ENCODE assay signal across 8 cellular contexts in the genomic region with DNA sequence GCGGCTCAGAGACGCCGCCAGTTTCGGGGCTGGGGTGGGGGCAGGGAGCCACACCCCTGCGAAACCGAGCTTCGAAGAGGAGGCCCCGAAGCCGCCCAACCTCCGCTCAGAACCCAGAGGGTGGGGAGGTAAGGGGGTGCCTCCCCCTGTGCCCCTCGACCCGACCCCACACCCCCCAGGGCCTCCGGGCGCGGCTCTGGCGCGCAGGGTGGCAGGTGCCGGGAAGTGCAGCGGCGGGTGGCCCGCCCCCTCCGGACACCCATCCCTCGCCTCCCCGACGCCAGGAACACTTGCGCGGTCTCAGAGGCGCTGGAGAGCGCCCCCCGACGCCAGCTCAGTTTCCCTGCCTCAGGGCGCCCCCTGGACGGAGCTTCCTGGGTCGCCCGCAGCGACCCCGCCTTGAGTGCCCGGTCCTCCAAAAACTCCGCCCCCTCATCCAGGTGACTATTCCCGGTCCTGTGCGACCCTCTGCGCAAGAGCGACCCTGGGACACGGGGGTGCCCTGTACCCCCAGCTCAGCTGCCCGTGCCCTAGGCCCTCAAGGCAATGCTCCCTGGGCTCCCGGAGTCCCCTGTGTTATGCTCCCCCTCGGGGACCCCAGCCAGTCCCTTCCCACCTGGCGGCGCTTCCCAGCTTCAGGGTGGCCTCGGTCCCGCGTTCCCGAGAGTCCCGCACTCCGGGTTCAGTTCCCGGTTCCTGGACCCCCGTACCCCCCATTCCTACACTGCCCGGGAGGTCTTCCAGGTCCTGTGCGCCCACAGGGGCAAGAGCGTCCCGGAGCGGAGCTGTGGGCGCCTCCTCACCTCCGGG. TPM values are rescaled to one million over a fixed set of nuclear protein-coding genes. Genes with fewer than 3 reads are reported as not detected.
A peak's percentile ranks its signal among the peaks of the same experiment; 100 is the strongest.
DNase-seq lines count a peak whose midpoint lies in the region; ATAC-seq, FAIRE-seq and TF ChIP-seq lines count a peak whose summit lies in the region.

No MANE protein-coding gene starts in this region.

- TF ChIP-seq RAD21 in HepG2 (CRISPR knock-in tag; IDR thresholded peaks at IDR 0.05) = peak; percentile 74

- H2AFZ ChIP-seq in HepG2 (ENCODE audit: low read length) = no peak overlapping the region

- BruUV-seq in HepG2 (replicated peaks; lab: Mats Ljungman, UMichigan) = TSS peak; percentile 62

- POLR2A ChIA-PET in HepG2 (lab: Yijun Ruan, JAX) = interaction anchor here (0.8 to 4.0 kb wide), 7 partner anchors 8 to 134 kb away, joined by 3 to 25 read pairs (median 11); a partner anchor contains a TSS

- DNase-seq in DMS153 treated with DMSO at 0.1 percent for 48 hours (lab: John Stamatoyannopoulos, UW; ENCODE audit: unreplicated experiment) (peak; percentile 8), LNCaP clone FGC (ENCODE audit: low read depth) (no peak), breast epithelium (ENCODE audit: low spot score in 2 of 2) (peak in 1 of 2 donors; percentile 57), HepG2 (ENCODE audit: low spot score) (no peak), upper lobe of left lung (peak; percentile 74 to 90), foreskin melanocyte (no peak)

- CTCF ChIA-PET in HepG2 (lab: Yijun Ruan, JAX; ENCODE audit: low intra/inter-chr PET ratio, low total read pairs) = interaction anchor here (0.8 kb wide), 1 partner anchor 20 kb away, joined by 3 read pairs; no protein-coding TSS in a partner anchor

- peaks cover 2% of the 10 kb centered on the region for H3K79me2 ChIP-seq in HepG2 (ENCODE audit: insufficient read depth, low read length)

- WGBS in HepG2 (ENCODE audit: low lambda C conversion rate) = 10% methylated on average over 31 of the region's 64 CpGs
- WGBS in upper lobe of left lung, 2 donors = 1 to 2% methylated on average over 21 to 30 of the region's 64 CpGs

- TF ChIP-seq POLR2A in breast epithelium (IDR thresholded peaks at IDR 0.05) = no peak
- TF ChIP-seq POLR2A in HepG2 (IDR thresholded peaks at IDR 0.05; ENCODE audit: insufficient read depth in 1 of 2, low read depth in 2 of 2, low read length in 2 of 2) = no peak
- TF ChIP-seq POLR2A in upper lobe of left lung (IDR thresholded peaks at IDR 0.05) = no peak

- no peaks in the 10 kb centered on the region for H4K20me1 ChIP-seq in HepG2 (ENCODE audit: insufficient read depth, low read length)

- H3K4me2 ChIP-seq in HepG2 (ENCODE audit: low read depth, low read length) = peak overlapping the region; percentile 93

- in situ Hi-C loops in HepG2 (cut with HindIII; ENCODE audit: extremely low pct_ligation_motif_present, low pct_unique_long_range_greater_than_20kb) = no loop called here

- TF ChIP-seq CTCF in LNCaP clone FGC (IDR thresholded peaks at IDR 0.05; ENCODE audit: control insufficient read depth, extremely low read depth, insufficient read depth) = peak; percentile 26
- peak; percentile 25 to 48 (median 45) for TF ChIP-seq CTCF in breast epithelium (IDR thresholded peaks at IDR 0.05)
- TF ChIP-seq CTCF in HepG2 (CRISPR knock-in tag; IDR thresholded peaks at IDR 0.05) = peak; percentile 86
- peak in 5 of 6 experiments; percentile 5 to 52 (median 37) for TF ChIP-seq CTCF in upper lobe of left lung (IDR thresholded peaks at IDR 0.05)

- TF ChIP-seq EP300 in HepG2 (IDR thresholded peaks at IDR 0.05; ENCODE audit: low read depth in 2 of 2, low read length in 2 of 2) (no peak; a peak in 1 of 4 replicates), HepG2 (CRISPR knock-in tag; IDR thresholded peaks at IDR 0.05; ENCODE audit: borderline replicate concordance) (no peak), upper lobe of left lung (IDR thresholded peaks at IDR 0.05) (no peak)

- peak overlapping the region; percentile 76 for H3K9ac ChIP-seq in HepG2 (ENCODE audit: insufficient read depth, low read depth, low read length)

- H3K27me3 ChIP-seq in breast epithelium (no peaks in the 10 kb centered on the region), HepG2 (ENCODE audit: control insufficient read depth in 1 of 2, insufficient read depth in 2 of 2, low read length in 2 of 2) (no peaks in the 10 kb centered on the region; a peak in 1 of 5 replicates), upper lobe of left lung (peaks cover 0 to 14% (median 7%) of the 10 kb centered on the region in 4 donors)

- peak overlapping the region; percentile 69 for H3K4me3 ChIP-seq in LNCaP clone FGC (ENCODE audit: low read depth, low read length)
- peak overlapping the region; percentile 81 to 93 (median 93) for H3K4me3 ChIP-seq in breast epithelium
- H3K4me3 ChIP-seq in HepG2 (replicated peaks in 1 of 3; ENCODE audit: insufficient read depth in 1 of 3, low read depth in 2 of 3, low read length in 3 of 3) = peak overlapping the region; percentile 76 to 91 (median 89)
- H3K4me3 ChIP-seq in upper lobe of left lung = peak overlapping the region; percentile 30 to 77 (median 66)

- H3K36me3 ChIP-seq in breast epithelium (no peaks in the 10 kb centered on the region), HepG2 (replicated peaks in 1 of 2; ENCODE audit: control insufficient read depth in 1 of 2, insufficient read depth in 2 of 2, low read length in 2 of 2) (no peaks in the 10 kb centered on the region), upper lobe of left lung (no peaks in the 10 kb centered on the region)

- intact Hi-C loops in breast epithelium (cut with DNase I; ENCODE audit: low total_unique reads) (no loop called here), HepG2 (cut with micrococcal nuclease; ENCODE audit: unreplicated experiment) (no loop called here)

- H3K27ac ChIP-seq in breast epithelium = peak overlapping the region; percentile 93 to 95
- peak overlapping the region; percentile 43 for H3K27ac ChIP-seq in HepG2 (ENCODE audit: extremely low read length, insufficient read depth, low read length)
- H3K27ac ChIP-seq in upper lobe of left lung = peak overlapping the region; percentile 80 to 85 (median 82)

- H3K4me1 ChIP-seq in breast epithelium (peaks cover 8 to 17% of the 10 kb centered on the region in 2 donors), HepG2 (ENCODE audit: insufficient read depth, low read length) (peaks cover 34% of the 10 kb centered on the region), upper lobe of left lung (peaks cover 12 to 45% (median 36%) of the 10 kb centered on the region in 4 donors)

- ATAC-seq in HepG2 = peak; percentile 66
- peak; percentile 53 to 80 for ATAC-seq in upper lobe of left lung (ENCODE audit: low FRiP score in 2 of 2)
- no peak for ATAC-seq in GM21723 (IDR thresholded peaks at IDR 0.05; ENCODE audit: unreplicated experiment)
- no peak for ATAC-seq in HG03520 (IDR thresholded peaks at IDR 0.05; ENCODE audit: unreplicated experiment)

- H3K9me3 ChIP-seq in breast epithelium (no peaks in the 10 kb centered on the region), HepG2 (ENCODE audit: low read length) (no peaks in the 10 kb centered on the region), upper lobe of left lung (no peaks in the 10 kb centered on the region)

- no peak for FAIRE-seq in HepG2 (lab: Jason Lieb, UNC)

RNA-seq across cellular contexts. Expression of a gene that starts 0.6 kb away (rescaled TPM):
- total RNA-seq in breast epithelium (100 to 1,000 TPM in 1 of 3 donors, 10 to 100 TPM in 2; 53.1 to 169 (median 97.5) TPM), HepG2 (2016; rRNA removed; fragmentation: Illumina TruSeq; extraction: Trizol) (4.4 and 6.6 TPM in 2 replicates), upper lobe of left lung (100 to 1,000 TPM in 5 of 6 donors, 10 to 100 TPM in 1; 72.7 to 156 (median 132) TPM)
- 1.1 and 1.5 TPM in 2 replicates for total RNA-seq in HepG2 (2016; cell fraction: cytosol; rRNA removed; fragmentation: Illumina TruSeq; extraction: Trizol; ENCODE audit: low read depth)
- 3.3 and 6.8 TPM in 2 replicates for total RNA-seq in HepG2 (2016; cell fraction: insoluble cytoplasmic fraction; rRNA removed; fragmentation: Illumina TruSeq; extraction: Trizol)
- total RNA-seq in HepG2 (2016; cell fraction: membrane; rRNA removed; fragmentation: Illumina TruSeq; extraction: Trizol) = 1.8 and 2.4 TPM in 2 replicates
- 8.8 and 10.7 TPM in 2 replicates for total RNA-seq in HepG2 (2016; cell fraction: nucleus; rRNA removed; fragmentation: Illumina TruSeq; extraction: Trizol)
- polyA plus RNA-seq in HepG2 (2011; rRNA removed) = 5.7 and 7.5 TPM in 2 replicates
- polyA plus RNA-seq in HepG2 (2011; cell fraction: cytosol; rRNA removed) = 4.1 and 4.4 TPM in 2 replicates
- 19.1 and 22.6 TPM in 2 replicates for polyA plus RNA-seq in HepG2 (2011; cell fraction: nucleus; rRNA removed)
- polyA plus RNA-seq in HepG2 (2012) = 5.2 and 7.1 TPM in 2 replicates
- polyA plus RNA-seq in HepG2 (2016; cell fraction: cytosol; fragmentation: Illumina TruSeq; extraction: Trizol; ENCODE audit: low read depth) = 0.62 and 0.73 TPM in 2 replicates
- 2.7 and 3.1 TPM in 2 replicates for polyA plus RNA-seq in HepG2 (2016; cell fraction: insoluble cytoplasmic fraction; fragmentation: Illumina TruSeq; extraction: Trizol; ENCODE audit: low read depth)
- polyA plus RNA-seq in HepG2 (2016; cell fraction: membrane; fragmentation: Illumina TruSeq; extraction: Trizol; ENCODE audit: low read depth) = 0.72 and 0.92 TPM in 2 replicates
- polyA plus RNA-seq in HepG2 (2016; cell fraction: nucleus; fragmentation: Illumina TruSeq; extraction: Trizol; ENCODE audit: insufficient read depth, low read depth) = 14.4 and 14.5 TPM in 2 replicates
- 9.9 and 18.8 TPM in 2 replicates for polyA minus RNA-seq in HepG2 (2011; rRNA and poly(A)+ RNA removed; ENCODE audit: low replicate concordance)
- polyA minus RNA-seq in HepG2 (2011; cell fraction: cytosol; rRNA and poly(A)+ RNA removed) = 6.1 and 7.4 TPM in 2 replicates
- 7.3 and 10.2 TPM in 2 replicates for polyA minus RNA-seq in HepG2 (2011; cell fraction: nucleus; rRNA and poly(A)+ RNA removed)

RNA-seq across cellular contexts. Expression of a gene that starts 21.7 kb away (rescaled TPM):
- 1 to 10 TPM in 1 of 3 donors, under 1 TPM in 2; 0.33 to 1.3 (median 0.59) TPM for total RNA-seq in breast epithelium
- 0.36 and 0.42 TPM in 2 replicates for total RNA-seq in HepG2 (2016; rRNA removed; fragmentation: Illumina TruSeq; extraction: Trizol)
- 0.09 TPM in 1 of 2 replicates, not detected in the other for total RNA-seq in HepG2 (2016; cell fraction: cytosol; rRNA removed; fragmentation: Illumina TruSeq; extraction: Trizol; ENCODE audit: low read depth)
- 0.34 and 0.43 TPM in 2 replicates for total RNA-seq in HepG2 (2016; cell fraction: insoluble cytoplasmic fraction; rRNA removed; fragmentation: Illumina TruSeq; extraction: Trizol)
- 0.19 and 0.21 TPM in 2 replicates for total RNA-seq in HepG2 (2016; cell fraction: membrane; rRNA removed; fragmentation: Illumina TruSeq; extraction: Trizol)
- total RNA-seq in HepG2 (2016; cell fraction: nucleus; rRNA removed; fragmentation: Illumina TruSeq; extraction: Trizol) = 0.34 and 0.43 TPM in 2 replicates
- 0.40 and 0.60 TPM in 2 replicates for polyA plus RNA-seq in HepG2 (2011; rRNA removed)
- 0.31 and 0.44 TPM in 2 replicates for polyA plus RNA-seq in HepG2 (2011; cell fraction: cytosol; rRNA removed)
- polyA plus RNA-seq in HepG2 (2011; cell fraction: nucleus; rRNA removed) = 1.3 and 1.5 TPM in 2 replicates
- 0.59 and 1.0 TPM in 2 replicates for polyA plus RNA-seq in HepG2 (2012)
- 0.02 TPM in 2 replicates for polyA plus RNA-seq in HepG2 (2016; cell fraction: cytosol; fragmentation: Illumina TruSeq; extraction: Trizol; ENCODE audit: low read depth)
- 0.32 and 0.43 TPM in 2 replicates for polyA plus RNA-seq in HepG2 (2016; cell fraction: insoluble cytoplasmic fraction; fragmentation: Illumina TruSeq; extraction: Trizol; ENCODE audit: low read depth)
- polyA plus RNA-seq in HepG2 (2016; cell fraction: membrane; fragmentation: Illumina TruSeq; extraction: Trizol; ENCODE audit: low read depth) = 0.08 and 0.14 TPM in 2 replicates
- polyA plus RNA-seq in HepG2 (2016; cell fraction: nucleus; fragmentation: Illumina TruSeq; extraction: Trizol; ENCODE audit: insufficient read depth, low read depth) = 0.31 and 0.41 TPM in 2 replicates
- 0.16 and 1.5 TPM in 2 replicates for polyA minus RNA-seq in HepG2 (2011; rRNA and poly(A)+ RNA removed; ENCODE audit: low replicate concordance)
- 0.18 and 0.49 TPM in 2 replicates for polyA minus RNA-seq in HepG2 (2011; cell fraction: cytosol; rRNA and poly(A)+ RNA removed)
- polyA minus RNA-seq in HepG2 (2011; cell fraction: nucleus; rRNA and poly(A)+ RNA removed) = 0.64 and 0.75 TPM in 2 replicates
- 1 to 10 TPM in 1 of 6 donors, under 1 TPM in 4, not detected in 1; 0.20 to 1.7 (median 0.49) TPM for total RNA-seq in upper lobe of left lung

Comparison
In these comparisons a context has a peak if more than half of its experiments do, and no peak if none do; other contexts are left out.
1. DNase-seq: peak in DMS153 treated with DMSO at 0.1 percent for 48 hours (single experiment) and upper lobe of left lung (2 of 2); none in LNCaP clone FGC (single experiment), HepG2 (single experiment) and foreskin melanocyte (single experiment).
2. CTCF ChIP-seq: peak in every context shown above with its lines; median percentile 86 in HepG2; 45 in breast epithelium; 37 in upper lobe of left lung; 26 in LNCaP clone FGC.
3. H3K27ac ChIP-seq: peak in every context shown above with its lines; median percentile 94 in breast epithelium; 82 in upper lobe of left lung; 43 in HepG2.
4. ATAC-seq: peak in HepG2 (single experiment) and upper lobe of left lung (2 of 2); none in GM21723 (single experiment) and HG03520 (single experiment).
5. RNA of a gene that starts 0.6 kb away (total RNA-seq): 72.7 to 156 TPM in upper lobe of left lung and 53.1 to 169 TPM in breast epithelium; 1.1 to 10.7 TPM in HepG2; every median in the first group is over 4 times any median in the second.
6. Peak in every context shown above with its lines, with median percentiles within 50 percentile points of each other: H3K4me3 ChIP-seq.